ENCODE assay signal across 29 cellular contexts in the genomic region with DNA sequence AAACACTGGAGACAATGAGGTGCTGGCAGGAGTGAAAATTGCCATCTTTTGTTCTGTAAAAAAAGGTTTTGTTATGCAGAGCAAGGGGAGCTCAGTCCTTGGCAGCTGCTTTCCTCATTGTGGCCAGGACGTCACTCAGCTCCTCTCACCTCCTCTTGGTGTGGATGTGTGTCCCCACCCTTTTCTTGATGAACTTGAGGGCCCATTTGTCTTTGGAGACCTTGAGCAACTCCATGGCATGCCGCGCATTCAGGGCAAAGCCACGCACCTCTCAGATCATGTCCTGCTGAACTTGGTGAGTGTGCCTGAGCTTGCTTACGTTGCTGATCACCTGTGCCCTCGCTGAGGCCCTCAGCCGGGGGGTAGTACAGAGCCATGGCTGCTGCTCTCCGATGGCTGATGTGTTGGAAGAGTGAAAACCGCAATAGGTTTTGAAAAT.
"Had no signal": no experiment of that assay in that cellular context is flagged by ENCODE, and none has a peak within 500 bp of the region (broad histone marks: within the 10 kb centered on the region; RNA-seq: fewer than 3 reads in every experiment).

No MANE protein-coding gene starts in this region.

- H3K4me3 ChIP-seq: breast epithelium, esophagus muscularis mucosa, heart left ventricle, ovary, right lobe of liver, stomach, thyroid gland, upper lobe of left lung, vagina had no signal

- H3K4me3 Mint-ChIP-seq: activated CD4-positive, alpha-beta memory T cell treated with anti-CD3 and anti-CD28 coated beads, Interleukin-2, amount 10 ng/mL, durations not matched to agents 7 days and 5 days; activated CD4-positive, alpha-beta T cell treated with anti-CD3 and anti-CD28 coated beads, Interleukin-2, amount 10 ng/mL, durations not matched to agents 7 days and 5 days; activated T-cell treated with anti-CD3 and anti-CD28 coated beads, Interleukin-2, amount 50 U/mL, for 24 hours; nephron progenitor cell; stimulated activated memory B cell treated with anti-CD40 and anti-IgM and Interleukin-4, amounts not matched to agents 10 μg/mL and 1 μg/mL and 100 μg/mL, for 72 hours had no signal

- H3K4me1 ChIP-seq: breast epithelium, esophagus muscularis mucosa, foreskin keratinocyte, heart left ventricle, right lobe of liver, stomach, thyroid gland, upper lobe of left lung, vagina had no signal

- H3K9me3 Mint-ChIP-seq: activated CD4-positive, alpha-beta memory T cell treated with anti-CD3 and anti-CD28 coated beads, Interleukin-2, amount 10 ng/mL, durations not matched to agents 7 days and 5 days; activated CD4-positive, alpha-beta T cell treated with anti-CD3 and anti-CD28 coated beads, Interleukin-2, amount 10 ng/mL, durations not matched to agents 7 days and 5 days; activated naive CD4-positive, alpha-beta T cell treated with anti-CD3 and anti-CD28 coated beads, Interleukin-2, amount 50 U/mL, for 72 hours; activated T-cell treated with anti-CD3 and anti-CD28 coated beads, Interleukin-2, amount 50 U/mL, for 24 hours; stimulated activated memory B cell treated with anti-CD40 and anti-IgM and Interleukin-4, amounts not matched to agents 10 μg/mL and 1 μg/mL and 100 μg/mL, for 72 hours had no signal

- H3K36me3 Mint-ChIP-seq: activated naive CD4-positive, alpha-beta T cell treated with anti-CD3 and anti-CD28 coated beads, Interleukin-2, amount 50 U/mL, for 72 hours had no signal

- ATAC-seq: activated naive CD4-positive, alpha-beta T cell treated with anti-CD3 and anti-CD28 coated beads, Interleukin-2, amount 50 U/mL, for 72 hours; foreskin keratinocyte; heart left ventricle; left colon; right lobe of liver; stimulated activated memory B cell treated with anti-CD40 and anti-IgM and Interleukin-4, amounts not matched to agents 10 μg/mL and 1 μg/mL and 100 μg/mL, for 72 hours had no signal

- H3K36me3 ChIP-seq: breast epithelium, heart left ventricle, neutrophil, ovary, right lobe of liver, thyroid gland, vagina had no signal

- DNase-seq: activated CD4-positive, alpha-beta memory T cell treated with anti-CD3 and anti-CD28 coated beads, Interleukin-2, amount 10 ng/mL, durations not matched to agents 7 days and 5 days; activated CD4-positive, alpha-beta T cell treated with anti-CD3 and anti-CD28 coated beads for 1 hour; activated CD4-positive, alpha-beta T cell treated with anti-CD3 and anti-CD28 coated beads, Interleukin-2, amount 10 ng/mL, durations not matched to agents 7 days and 5 days; activated CD8-positive, alpha-beta memory T cell treated with anti-CD3 and anti-CD28 coated beads, Interleukin-2, amount 50 U/mL, for 48 hours; activated T-cell treated with anti-CD3 and anti-CD28 coated beads, Interleukin-2, amount 50 U/mL, for 24 hours; central memory CD4-positive, alpha-beta T cell; foreskin keratinocyte; heart left ventricle; hypothalamus; kidney; left colon; mammary epithelial cell; nephron progenitor cell; ovary; right lobe of liver; small intestine; stimulated activated CD4-positive, alpha-beta T cell treated with anti-CD3 and anti-CD28 coated beads, Interleukin-4, amount 100 ng/mL, for 4 hours; stimulated activated CD8-positive, alpha-beta memory T cell treated with anti-CD3 and anti-CD28 coated beads, Interleukin-4, amount 100 ng/mL, for 48 hours; stomach; T-helper 2 cell; thyroid gland; upper lobe of left lung had no signal

- H3K27me3 ChIP-seq: breast epithelium, esophagus muscularis mucosa, foreskin keratinocyte, ovary, right lobe of liver, stomach, thyroid gland, upper lobe of left lung, vagina had no signal

- H3K27me3 Mint-ChIP-seq: activated CD4-positive, alpha-beta memory T cell treated with anti-CD3 and anti-CD28 coated beads, Interleukin-2, amount 10 ng/mL, durations not matched to agents 7 days and 5 days; activated T-cell treated with anti-CD3 and anti-CD28 coated beads, Interleukin-2, amount 50 U/mL, for 24 hours had no signal

- H3K4me1 Mint-ChIP-seq: activated CD4-positive, alpha-beta memory T cell treated with anti-CD3 and anti-CD28 coated beads, Interleukin-2, amount 10 ng/mL, durations not matched to agents 7 days and 5 days; activated CD4-positive, alpha-beta T cell treated with anti-CD3 and anti-CD28 coated beads, Interleukin-2, amount 10 ng/mL, durations not matched to agents 7 days and 5 days; nephron progenitor cell; stimulated activated memory B cell treated with anti-CD40 and anti-IgM and Interleukin-4, amounts not matched to agents 10 μg/mL and 1 μg/mL and 100 μg/mL, for 72 hours had no signal

- H3K27ac Mint-ChIP-seq: activated CD4-positive, alpha-beta memory T cell treated with anti-CD3 and anti-CD28 coated beads, Interleukin-2, amount 10 ng/mL, durations not matched to agents 7 days and 5 days; activated CD4-positive, alpha-beta T cell treated with anti-CD3 and anti-CD28 coated beads, Interleukin-2, amount 10 ng/mL, durations not matched to agents 7 days and 5 days; activated naive CD4-positive, alpha-beta T cell treated with anti-CD3 and anti-CD28 coated beads, Interleukin-2, amount 50 U/mL, for 72 hours; activated T-cell treated with anti-CD3 and anti-CD28 coated beads, Interleukin-2, amount 50 U/mL, for 24 hours; progenitor cell of endocrine pancreas; stimulated activated memory B cell treated with anti-CD40 and anti-IgM and Interleukin-4, amounts not matched to agents 10 μg/mL and 1 μg/mL and 100 μg/mL, for 72 hours had no signal

- H3K9me3 ChIP-seq: breast epithelium, esophagus muscularis mucosa, neutrophil, ovary, right lobe of liver, stomach, thyroid gland, upper lobe of left lung, vagina had no signal

- H3K27ac ChIP-seq: breast epithelium, esophagus muscularis mucosa, foreskin keratinocyte, heart left ventricle, neutrophil, ovary, right lobe of liver, stomach, thyroid gland, upper lobe of left lung, vagina had no signal
